Comparison of ENCODE assay signal across 8 cellular contexts in genomic region chr3:98986073-98986472, GRCh38.
DNase-seq lines count a peak whose midpoint lies in the region; ATAC-seq and TF ChIP-seq lines count a peak whose summit lies in the region.

No MANE protein-coding gene starts in this region.

- H3K9me3 ChIP-seq in AG04450 (ENCODE audit: control insufficient read depth, insufficient read depth, low read length): no peaks in the 10 kb centered on the region
- no peaks in the 10 kb centered on the region for H3K9me3 ChIP-seq in CD4-positive, alpha-beta T cell (ENCODE audit: control insufficient read depth, low read length)

- no peak overlapping the region for H3K4me3 ChIP-seq in AG04450 (ENCODE audit: low read depth, low read length)

- intact Hi-C loops in CD4-positive, alpha-beta T cell (cut with DNase I, micrococcal nuclease): no loop called here

- no peaks in the 10 kb centered on the region for H3K9me3 Mint-ChIP-seq in CD4-positive, alpha-beta T cell

- H3K4me3 Mint-ChIP-seq in CD4-positive, alpha-beta T cell: no peak overlapping the region

- H3K27ac ChIP-seq in AG04450 (ENCODE audit: low read depth, low read length): no peak overlapping the region
- H3K27ac ChIP-seq in CD4-positive, alpha-beta T cell (ENCODE audit: low read depth, low read length): no peak overlapping the region

- peaks cover 3% of the 10 kb centered on the region for H3K27me3 Mint-ChIP-seq in CD4-positive, alpha-beta T cell

- H3K36me3 Mint-ChIP-seq in CD4-positive, alpha-beta T cell (ENCODE audit: low read depth): no peaks in the 10 kb centered on the region

- H3K27me3 ChIP-seq in AG04450 (ENCODE audit: control insufficient read depth, insufficient read depth, low read length): no peaks in the 10 kb centered on the region
- H3K27me3 ChIP-seq in CD4-positive, alpha-beta T cell (ENCODE audit: control insufficient read depth, insufficient read depth, low read length): no peaks in the 10 kb centered on the region

- CTCF ChIA-PET in AG04450 (lab: Charles Lee): interaction anchor here (1.2 to 2.3 kb wide), 4 partner anchors 8 to 171 kb away, joined by 4 to 14 read pairs (median 7); no protein-coding TSS in a partner anchor
- CTCF ChIA-PET in CD4-positive, alpha-beta T cell (lab: Charles Lee): no interaction called here

- POLR2A ChIA-PET in AG04450 (lab: Yijun Ruan, JAX): interaction anchor here (1.3 kb wide), 1 partner anchor 84 kb away, joined by 7 read pairs; the partner anchor contains the start of gene DCBLD2
- POLR2A ChIA-PET in CD4-positive, alpha-beta T cell (lab: Charles Lee): no interaction called here

- H3K4me1 Mint-ChIP-seq in CD4-positive, alpha-beta T cell (ENCODE audit: low read depth): no peaks in the 10 kb centered on the region

- H3K27ac Mint-ChIP-seq in CD4-positive, alpha-beta T cell: no peak overlapping the region

- ATAC-seq in CD4-positive, alpha-beta T cell (ENCODE audit: poor library complexity): no peak
- ATAC-seq in HG03342 (IDR thresholded peaks at IDR 0.05; ENCODE audit: unreplicated experiment): no peak
- ATAC-seq in GM18517 (IDR thresholded peaks at IDR 0.05; ENCODE audit: unreplicated experiment): no peak

- DNase-seq in AG04450 (ENCODE audit: low read depth, low spot score) (peak; percentile 91), M059J (ENCODE audit: low read depth) (peak; percentile 86), ecto neural progenitor cell (ENCODE audit: low spot score) (peak; percentile 60), kidney tubule cell (ENCODE audit: low spot score) (peak; percentile 95), SHP77 (lab: John Stamatoyannopoulos, UW) (no peak)
- DNase-seq in CD4-positive, alpha-beta T cell: no peak

- TF ChIP-seq CTCF in AG04450 (IDR thresholded peaks at IDR 0.05; ENCODE audit: low read depth, low read length): no peak
- TF ChIP-seq CTCF in CD4-positive, alpha-beta T cell (IDR thresholded peaks at IDR 0.05): no peak

Comparison
In these comparisons a context has a peak if more than half of its experiments do, and no peak if none do; other contexts are left out.
1. DNase-seq: peak in AG04450 (single experiment), M059J (single experiment), ecto neural progenitor cell (single experiment) and kidney tubule cell (single experiment); none in SHP77 (0 of 2) and CD4-positive, alpha-beta T cell (0 of 10).